Comparison of ENCODE assay signal across 10 cellular contexts in the genomic region with DNA sequence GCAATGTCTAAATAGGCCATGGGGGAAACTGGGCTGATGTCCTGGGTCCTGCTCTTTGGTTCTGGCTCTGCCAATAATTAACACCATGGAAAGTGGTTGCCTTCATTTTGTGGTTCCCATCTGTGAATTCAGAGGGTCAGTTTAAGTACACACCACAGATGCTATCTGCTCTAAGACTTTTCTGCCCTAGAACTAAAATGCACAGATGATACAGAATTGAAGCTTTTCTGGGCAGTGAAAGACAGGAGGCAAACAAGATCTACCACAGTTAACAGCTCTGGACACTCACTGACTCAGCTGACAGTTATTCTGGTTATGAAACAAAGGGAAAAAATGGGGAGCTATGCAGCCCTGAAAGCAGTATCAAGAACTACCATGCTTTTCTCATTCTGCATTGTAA. TPM values are rescaled to one million over a fixed set of nuclear protein-coding genes. Genes with fewer than 3 reads are reported as not detected.
DNase-seq lines count a peak whose midpoint lies in the region; ATAC-seq and TF ChIP-seq lines count a peak whose summit lies in the region.
"Had no signal": no experiment of that assay in that cellular context is flagged by ENCODE, and none has a peak within 500 bp of the region (broad histone marks: within the 10 kb centered on the region; RNA-seq: fewer than 3 reads in every experiment).

No MANE protein-coding gene starts in this region.

- CTCF ChIA-PET in A673 (lab: Charles Lee): no interaction called here

- peaks cover 34% of the 10 kb centered on the region for H3K4me1 ChIP-seq in SJSA1 (replicated peaks)
- H3K4me1 ChIP-seq in foreskin keratinocyte: peaks cover 31% of the 10 kb centered on the region
- H3K4me1 ChIP-seq in A673 (ENCODE audit: insufficient read depth, low read length, poor library complexity, severe bottlenecking): no peaks in the 10 kb centered on the region

- peak; percentile 62 for TF ChIP-seq CTCF in foreskin keratinocyte (conservative IDR thresholded peaks at IDR 0.05)
- no peak for TF ChIP-seq CTCF in A673 (conservative IDR thresholded peaks at IDR 0.05; ENCODE audit: low read depth, low read length)

- DNase-seq in SJSA1 (ENCODE audit: low read depth in 1 of 2, low spot score in 2 of 2): peak in 1 of 2 experiments; percentile 41
- peak in 1 of 2 donors; percentile 68 for DNase-seq in foreskin keratinocyte
- DNase-seq in pulmonary artery endothelial cell (ENCODE audit: low read depth, low spot score): peak; percentile 24
- DNase-seq in A673 (ENCODE audit: low spot score): no peak
- no peak for DNase-seq in 8988T
- DNase-seq: naive B cell; stimulated activated CD8-positive, alpha-beta memory T cell treated with anti-CD3 and anti-CD28 coated beads, Interleukin-4, amount 100 ng/mL, for 48 hours had no signal

- H3K27me3 ChIP-seq in SJSA1 (replicated peaks): no peaks in the 10 kb centered on the region
- H3K27me3 ChIP-seq in foreskin keratinocyte: no peaks in the 10 kb centered on the region
- peaks cover 5% of the 10 kb centered on the region for H3K27me3 ChIP-seq in A673 (replicated peaks; ENCODE audit: insufficient read depth, low read depth, low read length, poor library complexity)

- H3K4me3 ChIP-seq in SJSA1 (no peak overlapping the region), A673 (ENCODE audit: low read depth, low read length, poor library complexity, severe bottlenecking) (no peak overlapping the region)

- H3K9me3 ChIP-seq in SJSA1 (replicated peaks) (no peaks in the 10 kb centered on the region), A673 (ENCODE audit: low read depth, low read length, poor library complexity, severe bottlenecking) (no peaks in the 10 kb centered on the region)

- H3K36me3 ChIP-seq in SJSA1: no peaks in the 10 kb centered on the region
- no peaks in the 10 kb centered on the region for H3K36me3 ChIP-seq in A673 (ENCODE audit: insufficient read depth, low read length, poor library complexity, severe bottlenecking)

- POLR2A ChIA-PET in A673 (lab: Charles Lee; ENCODE audit: low non-redundant PET): no interaction called here

- no TSS peak for BruUV-seq in A673 (replicated peaks; lab: Mats Ljungman, UMichigan)

- intact Hi-C loops in A673 (cut with micrococcal nuclease; ENCODE audit: unreplicated experiment): no loop called here

- H3K27ac ChIP-seq in SJSA1 (peak overlapping the region; percentile 51), foreskin keratinocyte (no peak overlapping the region), A673 (ENCODE audit: low read depth, low read length, poor library complexity, severe bottlenecking) (no peak overlapping the region)

- ATAC-seq in GM18511 (IDR thresholded peaks at IDR 0.05; ENCODE audit: unreplicated experiment): peak; percentile 63
- peak; percentile 96 for ATAC-seq in foreskin keratinocyte
- ATAC-seq in GM21529 (IDR thresholded peaks at IDR 0.05; ENCODE audit: unreplicated experiment): no peak
- no peak for ATAC-seq in GM21723 (IDR thresholded peaks at IDR 0.05; ENCODE audit: unreplicated experiment)

RNA-seq across cellular contexts. Expression of gene APBB2, which starts 37.3 kb away (rescaled TPM):
- total RNA-seq in SJSA1 (2014; rRNA removed; shearing (Covaris generic)): 12.9 and 13.1 TPM in 2 replicates
- 52.4 and 52.6 TPM in 2 replicates for total RNA-seq in foreskin keratinocyte
- polyA plus RNA-seq in foreskin keratinocyte: 11.3 and 12.1 TPM in 2 replicates
- total RNA-seq in pulmonary artery endothelial cell: 138 and 142 TPM in 2 replicates
- total RNA-seq in A673 (2021): 10.3 and 17.6 TPM in 2 replicates

Comparison
In these comparisons a context has a peak if more than half of its experiments do, and no peak if none do; other contexts are left out.
1. ATAC-seq: peak in GM18511 (single experiment) and foreskin keratinocyte (single experiment); none in GM21529 (single experiment) and GM21723 (single experiment).